Comparison of ENCODE assay signal across 36 cellular contexts in genomic region chr18:38186491-38186890, GRCh38.
DNase-seq lines count a peak whose midpoint lies in the region; ATAC-seq, FAIRE-seq and TF ChIP-seq lines count a peak whose summit lies in the region.
"Had no signal": no experiment of that assay in that cellular context is flagged by ENCODE, and none has a peak within 500 bp of the region (broad histone marks: within the 10 kb centered on the region; RNA-seq: fewer than 3 reads in every experiment).

No MANE protein-coding gene starts in this region.

- H3K36me3 Mint-ChIP-seq in activated CD4-positive, alpha-beta T cell treated with anti-CD3 and anti-CD28 coated beads, Interleukin-2, amount 10 ng/mL, durations not matched to agents 7 days and 5 days (ENCODE audit: low read depth): no peaks in the 10 kb centered on the region
- H3K36me3 Mint-ChIP-seq: CD14-positive monocyte; CD4-positive, alpha-beta memory T cell; CD4-positive, CD25-positive, alpha-beta regulatory T cell; CD8-positive, alpha-beta memory T cell; CD8-positive, alpha-beta T cell had no signal

- H4K91ac ChIP-seq in IMR-90 (ENCODE audit: insufficient read depth, low read depth, low read length): no peak overlapping the region

- in situ Hi-C loops in HepG2 (cut with HindIII; ENCODE audit: extremely low pct_ligation_motif_present, low pct_unique_long_range_greater_than_20kb) (no loop called here), IMR-90 (cut with MboI; ENCODE audit: low sequenced_read_pairs) (no loop called here), K562 (cut with MboI) (no loop called here)

- dilution Hi-C loops in IMR-90 (cut with HindIII; ENCODE audit: low sequenced_read_pairs, unreplicated experiment): no loop called here

- no peaks in the 10 kb centered on the region for H3K27me3 Mint-ChIP-seq in activated CD4-positive, alpha-beta T cell treated with anti-CD3 and anti-CD28 coated beads, Interleukin-2, amount 10 ng/mL, durations not matched to agents 7 days and 5 days
- H3K27me3 Mint-ChIP-seq: B cell; CD4-positive, alpha-beta memory T cell; CD4-positive, alpha-beta T cell; CD4-positive, CD25-positive, alpha-beta regulatory T cell; CD8-positive, alpha-beta memory T cell had no signal

- 0% methylated on average over 1 of the region's 1 CpG for WGBS in HepG2 (ENCODE audit: low lambda C conversion rate)
- 25% methylated on average over 1 of the region's 1 CpG for WGBS in right lobe of liver (ENCODE audit: insufficient coverage, low coverage, low lambda C conversion rate, missing lambda C conversion rate)
- WGBS in A549 (ENCODE audit: missing lambda C conversion rate): 0% methylated on average over 1 of the region's 1 CpG
- WGBS in IMR-90 (ENCODE audit: extremely low coverage in 2 of 2, insufficient read length in 1 of 2), 2 experiments: no CpG with 5 or more reads among the region's 1 CpG
- WGBS in K562 (ENCODE audit: insufficient coverage, low coverage, missing lambda C conversion rate): 0% methylated on average over 1 of the region's 1 CpG

- CTCF ChIA-PET in HepG2 (lab: Yijun Ruan, JAX; ENCODE audit: low intra/inter-chr PET ratio, low total read pairs) (no interaction called here), A549 (lab: Yijun Ruan, JAX) (no interaction called here), IMR-90 (lab: Yijun Ruan, JAX) (no interaction called here), K562 (lab: Yijun Ruan, JAX; ENCODE audit: low intra/inter-chr PET ratio) (no interaction called here)
- CTCF ChIA-PET in activated CD4-positive, alpha-beta T cell treated with anti-CD3 and anti-CD28 coated beads, Interleukin-2, amount 10 ng/mL, durations not matched to agents 7 days and 5 days (lab: Charles Lee): no interaction called here

- FAIRE-seq in HepG2 (lab: Jason Lieb, UNC) (no peak), A549 (lab: Jason Lieb, UNC) (no peak), K562 (lab: Jason Lieb, UNC) (no peak)
- FAIRE-seq: A204.1, G401.6 had no signal

- TF ChIP-seq RAD21 in HepG2 (CRISPR knock-in tag; IDR thresholded peaks at IDR 0.05) (no peak), A549 (conservative IDR thresholded peaks at IDR 0.05 in 1 of 2, IDR thresholded peaks at IDR 0.05 in 1 of 2) (no peak), IMR-90 (IDR thresholded peaks at IDR 0.05; ENCODE audit: low read length) (no peak), K562 (CRISPR knock-in tag; conservative IDR thresholded peaks at IDR 0.05 in 1 of 2, IDR thresholded peaks at IDR 0.05 in 1 of 2) (no peak)

- H4K20me1 ChIP-seq in HepG2 (ENCODE audit: insufficient read depth, low read length): no peaks in the 10 kb centered on the region
- no peaks in the 10 kb centered on the region for H4K20me1 ChIP-seq in IMR-90 (ENCODE audit: insufficient read depth, low read length)
- H4K20me1 ChIP-seq in K562 (replicated peaks; ENCODE audit: control insufficient read depth, insufficient read depth, low read length): no peaks in the 10 kb centered on the region
- H4K20me1 ChIP-seq: BLaER1; BLaER1 treated with 17β-estradiol and CSF1 and Interleukin-3, amounts not matched to agents 10 nM and 100 nM had no signal

- H3K14ac ChIP-seq in IMR-90 (replicated peaks; ENCODE audit: low read depth, low read length): no peak overlapping the region

- H2BK20ac ChIP-seq in IMR-90 (ENCODE audit: low read depth, low read length): no peak overlapping the region

- H3K4me3 Mint-ChIP-seq in activated CD4-positive, alpha-beta T cell treated with anti-CD3 and anti-CD28 coated beads, Interleukin-2, amount 10 ng/mL, durations not matched to agents 7 days and 5 days: no peak overlapping the region
- H3K4me3 Mint-ChIP-seq: B cell; CD14-positive monocyte; CD4-positive, alpha-beta memory T cell; CD4-positive, alpha-beta T cell; CD4-positive, CD25-positive, alpha-beta regulatory T cell; CD8-positive, alpha-beta memory T cell; CD8-positive, alpha-beta T cell had no signal

- H2AK5ac ChIP-seq in IMR-90 (ENCODE audit: low read depth, low read length): no peak overlapping the region

- no peak overlapping the region for H3K23ac ChIP-seq in IMR-90 (ENCODE audit: low read depth, low read length)

- no peak overlapping the region for H4K5ac ChIP-seq in IMR-90 (ENCODE audit: low read depth, low read length)

- no peak for TF ChIP-seq POLR2A in HepG2 (IDR thresholded peaks at IDR 0.05; ENCODE audit: insufficient read depth in 1 of 2, low read depth in 2 of 2, low read length in 2 of 2)
- no peak for TF ChIP-seq POLR2A in right lobe of liver (IDR thresholded peaks at IDR 0.05)
- TF ChIP-seq POLR2A in A549 (IDR thresholded peaks at IDR 0.05; ENCODE audit: low read length): no peak
- no peak for TF ChIP-seq POLR2A in IMR-90 (IDR thresholded peaks at IDR 0.05; ENCODE audit: low read depth, low read length)
- no peak for TF ChIP-seq POLR2A in K562 (conservative IDR thresholded peaks at IDR 0.05)

- no peaks in the 10 kb centered on the region for H3K79me1 ChIP-seq in IMR-90 (ENCODE audit: low read depth in 1 of 2, low read length in 2 of 2)

- no TSS peak for BruUV-seq in HepG2 (replicated peaks; lab: Mats Ljungman, UMichigan)
- BruUV-seq in IMR-90 (replicated peaks; lab: Mats Ljungman, UMichigan): no TSS peak
- no TSS peak for BruUV-seq in K562 (replicated peaks; lab: Mats Ljungman, UMichigan)

- intact Hi-C loops in HepG2 (cut with micrococcal nuclease; ENCODE audit: unreplicated experiment) (no loop called here), right lobe of liver (cut with DNase I) (no loop called here), IMR-90 (cut with micrococcal nuclease) (no loop called here), K562 (cut with micrococcal nuclease) (no loop called here)

- ATAC-seq in HepG2 (no peak), right lobe of liver (no peak), A549 (no peak), IMR-90 (ENCODE audit: low read depth) (no peak), K562 (no peak)
- ATAC-seq: CD8-positive, alpha-beta T cell had no signal

- H3K27ac ChIP-seq in HepG2 (ENCODE audit: extremely low read length, insufficient read depth, low read length): no peak overlapping the region
- H3K27ac ChIP-seq in right lobe of liver: no peak overlapping the region
- H3K27ac ChIP-seq in A549: no peak overlapping the region
- no peak overlapping the region for H3K27ac ChIP-seq in IMR-90 (ENCODE audit: insufficient read depth, low read length)
- no peak overlapping the region for H3K27ac ChIP-seq in K562 (ENCODE audit: extremely low read depth, low read depth, low read length)
- H3K27ac ChIP-seq: 22Rv1; BLaER1; BLaER1 treated with 17β-estradiol and CSF1 and Interleukin-3, amounts not matched to agents 10 nM and 100 nM; C4-2B had no signal

- H3K18ac ChIP-seq in IMR-90 (ENCODE audit: low read depth, low read length): no peak overlapping the region

- H3K4me2 ChIP-seq in HepG2 (ENCODE audit: low read depth, low read length) (no peak overlapping the region), A549 (no peak overlapping the region), IMR-90 (ENCODE audit: low read depth, low read length) (no peak overlapping the region), K562 (ENCODE audit: insufficient read depth, low read length) (no peak overlapping the region)
- H3K4me2 ChIP-seq: BLaER1; BLaER1 treated with 17β-estradiol and CSF1 and Interleukin-3, amounts not matched to agents 10 nM and 100 nM had no signal

- no peak overlapping the region for H2BK15ac ChIP-seq in IMR-90 (ENCODE audit: low read depth, low read length)

- H4K8ac ChIP-seq in IMR-90 (ENCODE audit: low read depth in 2 of 2, low read length in 2 of 2): no peak overlapping the region

- H3K9me3 ChIP-seq in HepG2 (ENCODE audit: low read length) (no peaks in the 10 kb centered on the region), right lobe of liver (no peaks in the 10 kb centered on the region), A549 (no peaks in the 10 kb centered on the region), IMR-90 (ENCODE audit: control insufficient read depth, insufficient read depth, low read length) (0 out of 2 replicates have a peak, but pooled peaks cover 2% of the 10 kb centered on the region), K562 (replicated peaks; ENCODE audit: control insufficient read depth, insufficient read depth, low read depth, low read length) (no peaks in the 10 kb centered on the region)
- H3K9me3 ChIP-seq: BE2C, Caco-2 had no signal

- H3K4me3 ChIP-seq in HepG2 (replicated peaks in 1 of 3; ENCODE audit: insufficient read depth in 1 of 3, low read depth in 2 of 3, low read length in 3 of 3) (no peak overlapping the region), right lobe of liver (no peak overlapping the region), A549 (no peak overlapping the region), IMR-90 (ENCODE audit: insufficient read depth, low read depth, low read length) (no peak overlapping the region), K562 (no peak overlapping the region)
- H3K4me3 ChIP-seq: BLaER1; BLaER1 treated with 17β-estradiol and CSF1 and Interleukin-3, amounts not matched to agents 10 nM and 100 nM had no signal

- H3K56ac ChIP-seq in IMR-90 (ENCODE audit: extremely low read depth, insufficient read depth, low read length): no peak overlapping the region

- H3K27me3 ChIP-seq in HepG2 (ENCODE audit: control insufficient read depth in 1 of 2, insufficient read depth in 2 of 2, low read length in 2 of 2) (no peaks in the 10 kb centered on the region), right lobe of liver (no peaks in the 10 kb centered on the region), IMR-90 (ENCODE audit: control insufficient read depth, insufficient read depth, low read length) (no peaks in the 10 kb centered on the region), K562 (ENCODE audit: control insufficient read depth in 2 of 2, insufficient read depth in 2 of 2, low read length in 2 of 2) (no peaks in the 10 kb centered on the region)
- H3K27me3 ChIP-seq: BE2C; BLaER1; BLaER1 treated with 17β-estradiol and CSF1 and Interleukin-3, amounts not matched to agents 10 nM and 100 nM had no signal

- H3K4me1 ChIP-seq in HepG2 (ENCODE audit: insufficient read depth, low read length): no peaks in the 10 kb centered on the region
- no peaks in the 10 kb centered on the region for H3K4me1 ChIP-seq in right lobe of liver
- H3K4me1 ChIP-seq in A549: no peaks in the 10 kb centered on the region
- no peaks in the 10 kb centered on the region for H3K4me1 ChIP-seq in IMR-90 (ENCODE audit: control insufficient read depth, insufficient read depth, low read length)
- H3K4me1 ChIP-seq in K562 (replicated peaks in 1 of 2; ENCODE audit: control insufficient read depth in 2 of 2, insufficient read depth in 2 of 2, low read length in 2 of 2): no peaks in the 10 kb centered on the region
- H3K4me1 ChIP-seq: BE2C; BLaER1; BLaER1 treated with 17β-estradiol and CSF1 and Interleukin-3, amounts not matched to agents 10 nM and 100 nM; Caco-2 had no signal

- TF ChIP-seq CTCF in HepG2 (CRISPR knock-in tag; IDR thresholded peaks at IDR 0.05) (no peak), right lobe of liver (IDR thresholded peaks at IDR 0.05) (no peak), A549 (IDR thresholded peaks at IDR 0.05) (no peak), IMR-90 (conservative IDR thresholded peaks at IDR 0.05; ENCODE audit: low read depth, low read length) (no peak), K562 (IDR thresholded peaks at IDR 0.05 in 2 of 3, conservative IDR thresholded peaks at IDR 0.05 in 1 of 3; ENCODE audit: insufficient read depth in 2 of 3, low read depth in 1 of 3, low read length in 3 of 3) (no peak)

- H3K79me2 ChIP-seq in HepG2 (ENCODE audit: insufficient read depth, low read length): no peaks in the 10 kb centered on the region
- no peaks in the 10 kb centered on the region for H3K79me2 ChIP-seq in K562 (ENCODE audit: control insufficient read depth, insufficient read depth, low read length)

- no peak overlapping the region for H3K27ac Mint-ChIP-seq in activated CD4-positive, alpha-beta T cell treated with anti-CD3 and anti-CD28 coated beads, Interleukin-2, amount 10 ng/mL, durations not matched to agents 7 days and 5 days
- H3K27ac Mint-ChIP-seq: B cell; CD14-positive monocyte; CD4-positive, alpha-beta memory T cell; CD4-positive, alpha-beta T cell; CD4-positive, CD25-positive, alpha-beta regulatory T cell; CD8-positive, alpha-beta memory T cell; CD8-positive, alpha-beta T cell had no signal

- TF ChIP-seq EP300 in HepG2 (IDR thresholded peaks at IDR 0.05; ENCODE audit: low read depth in 2 of 2, low read length in 2 of 2) (no peak), HepG2 (CRISPR knock-in tag; IDR thresholded peaks at IDR 0.05; ENCODE audit: borderline replicate concordance) (no peak), A549 (IDR thresholded peaks at IDR 0.05) (no peak), K562 (IDR thresholded peaks at IDR 0.05; ENCODE audit: low read length) (no peak)

- H2BK5ac ChIP-seq in IMR-90 (ENCODE audit: low read depth, low read length, poor library complexity, severe bottlenecking): no peak overlapping the region

- POLR2A ChIA-PET in HepG2 (lab: Yijun Ruan, JAX) (no interaction called here), A549 (lab: Yijun Ruan, JAX) (no interaction called here), IMR-90 (lab: Charles Lee; ENCODE audit: unreplicated experiment) (no interaction called here), K562 (lab: Yijun Ruan, JAX) (no interaction called here)
- POLR2A ChIA-PET in activated CD4-positive, alpha-beta T cell treated with anti-CD3 and anti-CD28 coated beads, Interleukin-2, amount 10 ng/mL, durations not matched to agents 7 days and 5 days (lab: Charles Lee): no interaction called here

- DNase-seq in HepG2 (ENCODE audit: low spot score): no peak
- no peak for DNase-seq in right lobe of liver
- no peak for DNase-seq in A549 (ENCODE audit: low read depth in 1 of 2, low spot score in 1 of 2)
- DNase-seq in IMR-90: no peak
- no peak for DNase-seq in K562 (ENCODE audit: extremely low read depth in 1 of 4, low spot score in 3 of 4)
- DNase-seq in D341Med (ENCODE audit: low spot score): no peak
- DNase-seq in activated CD4-positive, alpha-beta T cell treated with anti-CD3 and anti-CD28 coated beads, Interleukin-2, amount 10 ng/mL, durations not matched to agents 7 days and 5 days: no peak
- DNase-seq in DMS153 treated with DMSO at 0.1 percent for 48 hours (lab: John Stamatoyannopoulos, UW; ENCODE audit: unreplicated experiment): no peak
- DNase-seq: 8988T; ACHN; AML-193; BE2C; C1 segment of cervical spinal cord; Caco-2; Calu3; CD4-positive, alpha-beta memory T cell; CD4-positive, alpha-beta T cell; CD4-positive, CD25-positive, alpha-beta regulatory T cell; CD8-positive, alpha-beta memory T cell; CD8-positive, alpha-beta T cell; COR-L47; DMS 273 treated with DMSO at 0.1 percent for 48 hours; DMS153; DMS53; DMS79; DMS79 treated with DMSO at 0.1 percent for 48 hours; DND-41; EL had no signal

- H2AFZ ChIP-seq in HepG2 (ENCODE audit: low read length) (no peak overlapping the region), IMR-90 (replicated peaks; ENCODE audit: low read length, poor library complexity) (no peak overlapping the region), K562 (ENCODE audit: low read depth, low read length) (no peak overlapping the region)

- H3K36me3 ChIP-seq in HepG2 (replicated peaks in 1 of 2; ENCODE audit: control insufficient read depth in 1 of 2, insufficient read depth in 2 of 2, low read length in 2 of 2) (no peaks in the 10 kb centered on the region), right lobe of liver (no peaks in the 10 kb centered on the region), IMR-90 (ENCODE audit: control insufficient read depth, insufficient read depth, low read length) (no peaks in the 10 kb centered on the region), K562 (ENCODE audit: control insufficient read depth, insufficient read depth, low read length) (no peaks in the 10 kb centered on the region)
- H3K36me3 ChIP-seq: BE2C; BLaER1; BLaER1 treated with 17β-estradiol and CSF1 and Interleukin-3, amounts not matched to agents 10 nM and 100 nM had no signal

- H3K9ac ChIP-seq in HepG2 (ENCODE audit: insufficient read depth, low read depth, low read length) (no peak overlapping the region), IMR-90 (ENCODE audit: low read depth, low read length) (no peak overlapping the region), K562 (ENCODE audit: insufficient read depth in 1 of 2, low read depth in 2 of 2, low read length in 2 of 2) (no peak overlapping the region)
- H3K9ac ChIP-seq: BLaER1; BLaER1 treated with 17β-estradiol and CSF1 and Interleukin-3, amounts not matched to agents 10 nM and 100 nM had no signal

- H3K4ac ChIP-seq in IMR-90 (ENCODE audit: low read depth, low read length): no peak overlapping the region

- no peak overlapping the region for H2BK120ac ChIP-seq in IMR-90 (ENCODE audit: low read depth, low read length)

- H3K9me1 ChIP-seq in IMR-90 (ENCODE audit: insufficient read depth, low read length) (no peaks in the 10 kb centered on the region), K562 (ENCODE audit: control insufficient read depth, insufficient read depth, low read length) (no peaks in the 10 kb centered on the region)

- H3K9me3 Mint-ChIP-seq in activated CD4-positive, alpha-beta T cell treated with anti-CD3 and anti-CD28 coated beads, Interleukin-2, amount 10 ng/mL, durations not matched to agents 7 days and 5 days: peaks cover 4% of the 10 kb centered on the region
- H3K9me3 Mint-ChIP-seq: CD4-positive, alpha-beta T cell had no signal

- H3K4me1 Mint-ChIP-seq in activated CD4-positive, alpha-beta T cell treated with anti-CD3 and anti-CD28 coated beads, Interleukin-2, amount 10 ng/mL, durations not matched to agents 7 days and 5 days: no peaks in the 10 kb centered on the region
- H3K4me1 Mint-ChIP-seq: B cell; CD14-positive monocyte; CD4-positive, alpha-beta memory T cell; CD4-positive, CD25-positive, alpha-beta regulatory T cell; CD8-positive, alpha-beta memory T cell had no signal

- H2AK9ac ChIP-seq in IMR-90 (replicated peaks; ENCODE audit: low read depth, low read length, poor library complexity): no peak overlapping the region

Comparison
In these comparisons a context has a peak if more than half of its experiments do, and no peak if none do; other contexts are left out.
1. Of the 241 proteins assayed by ChIP-seq in both HepG2 and K562: peak only in HepG2: none; only in K562: none; in both: MAFF and MAFK; in neither: 239.